ENCODE assay signal across 1 cellular context in the genomic region with DNA sequence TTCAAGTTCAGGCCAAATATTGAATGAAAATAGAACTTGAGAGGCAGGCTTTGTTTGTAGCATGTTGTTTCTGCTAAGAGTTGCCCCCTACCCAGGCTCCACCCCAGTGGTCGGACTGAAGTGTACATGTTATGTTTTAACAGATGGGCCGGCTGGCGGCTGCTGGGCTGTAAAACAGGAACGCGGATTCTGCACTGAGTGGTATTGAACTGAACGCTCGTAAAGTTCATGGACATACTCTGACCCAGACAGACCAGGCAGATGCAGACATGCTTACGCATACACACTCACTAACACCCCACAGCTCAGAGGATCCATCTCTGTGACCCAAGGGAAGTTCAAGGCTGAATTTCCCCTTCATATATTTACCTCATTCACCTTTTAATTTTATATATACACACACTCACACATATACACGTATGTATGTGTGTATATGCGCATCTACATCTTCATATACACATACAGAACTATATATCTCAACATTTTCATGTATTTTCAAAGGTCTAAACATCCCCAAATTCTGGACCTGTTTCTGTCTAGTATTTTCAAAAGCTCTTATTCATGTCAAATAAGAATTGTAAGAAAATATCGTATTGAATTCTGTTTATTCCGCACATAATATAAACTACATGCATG.
TF ChIP-seq lines count a peak whose summit lies in the region.

No MANE protein-coding gene starts in this region.

TF ChIP-seq in HepG2, 621 proteins besides CTCF, POLR2A, EP300 and RAD21 (continues in another document):
- TF ChIP-seq, protein P1, sequence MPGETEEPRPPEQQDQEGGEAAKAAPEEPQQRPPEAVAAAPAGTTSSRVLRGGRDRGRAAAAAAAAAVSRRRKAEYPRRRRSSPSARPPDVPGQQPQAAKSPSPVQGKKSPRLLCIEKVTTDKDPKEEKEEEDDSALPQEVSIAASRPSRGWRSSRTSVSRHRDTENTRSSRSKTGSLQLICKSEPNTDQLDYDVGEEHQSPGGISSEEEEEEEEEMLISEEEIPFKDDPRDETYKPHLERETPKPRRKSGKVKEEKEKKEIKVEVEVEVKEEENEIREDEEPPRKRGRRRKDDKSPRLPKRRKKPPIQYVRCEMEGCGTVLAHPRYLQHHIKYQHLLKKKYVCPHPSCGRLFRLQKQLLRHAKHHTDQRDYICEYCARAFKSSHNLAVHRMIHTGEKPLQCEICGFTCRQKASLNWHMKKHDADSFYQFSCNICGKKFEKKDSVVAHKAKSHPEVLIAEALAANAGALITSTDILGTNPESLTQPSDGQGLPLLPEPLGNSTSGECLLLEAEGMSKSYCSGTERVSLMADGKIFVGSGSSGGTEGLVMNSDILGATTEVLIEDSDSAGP (CRISPR knock-in tag; IDR thresholded peaks at IDR 0.05; ENCODE audit: borderline replicate concordance), result no peak
- TF ChIP-seq NR2F6 (IDR thresholded peaks at IDR 0.05) (no peak; the same call in 1 of the 2 replicates), NR2F6 (CRISPR knock-in tag; IDR thresholded peaks at IDR 0.05) (peak; percentile 66), ARNT (IDR thresholded peaks at IDR 0.05) (no peak), SP2 (CRISPR knock-in tag; IDR thresholded peaks at IDR 0.05) (no peak), FOSL1 (CRISPR knock-in tag; IDR thresholded peaks at IDR 0.05; ENCODE audit: borderline replicate concordance) (no peak), ZNF556 (CRISPR knock-in tag; IDR thresholded peaks at IDR 0.05; ENCODE audit: borderline replicate concordance) (no peak), HNF4A (CRISPR knock-in tag; IDR thresholded peaks at IDR 0.05) (peak; percentile 29; the same call in 1 of the 2 replicates), ZSCAN29 (CRISPR knock-in tag; conservative IDR thresholded peaks at IDR 0.05) (no peak), KAT8 (CRISPR knock-in tag; IDR thresholded peaks at IDR 0.05) (no peak), TEAD3 (CRISPR knock-in tag; optimal IDR thresholded peaks at IDR 0.05; ENCODE audit: borderline replicate concordance) (peak; percentile 65), SP4 (CRISPR knock-in tag; IDR thresholded peaks at IDR 0.05) (no peak), CREM (IDR thresholded peaks at IDR 0.05) (no peak), CREM (CRISPR knock-in tag; IDR thresholded peaks at IDR 0.05) (no peak), SKI (IDR thresholded peaks at IDR 0.05; ENCODE audit: partially characterized antibody) (peak; percentile 94), POLR2AphosphoS5 (IDR thresholded peaks at IDR 0.05; ENCODE audit: low read depth, low read length) (no peak), KMT2A (CRISPR knock-in tag; IDR thresholded peaks at IDR 0.05) (no peak), FOSL2 (CRISPR knock-in tag; IDR thresholded peaks at IDR 0.05) (0 out of 2 replicates have a peak, but pooled peaks have one; percentile 5), ZNF543 (CRISPR knock-in tag; IDR thresholded peaks at IDR 0.05) (no peak), ZFY (CRISPR knock-in tag; IDR thresholded peaks at IDR 0.05) (no peak), PAF1 (CRISPR knock-in tag; IDR thresholded peaks at IDR 0.05) (no peak), ZNF446 (CRISPR knock-in tag; IDR thresholded peaks at IDR 0.05) (no peak), RFX1 (IDR thresholded peaks at IDR 0.05) (no peak), ZNF570 (CRISPR knock-in tag; IDR thresholded peaks at IDR 0.05; ENCODE audit: borderline replicate concordance) (no peak), RARA (CRISPR knock-in tag; IDR thresholded peaks at IDR 0.05) (peak; percentile 95), MYNN (CRISPR knock-in tag; IDR thresholded peaks at IDR 0.05; ENCODE audit: low read depth) (no peak), DR1 (CRISPR knock-in tag; IDR thresholded peaks at IDR 0.05) (no peak), ZNF441 (CRISPR knock-in tag; IDR thresholded peaks at IDR 0.05; ENCODE audit: borderline replicate concordance) (peak; percentile 50; the same call in 1 of the 2 replicates), ZNF232 (CRISPR knock-in tag; IDR thresholded peaks at IDR 0.05; ENCODE audit: borderline replicate concordance) (no peak), ZNF501 (CRISPR knock-in tag; IDR thresholded peaks at IDR 0.05) (no peak), ATM (IDR thresholded peaks at IDR 0.05; ENCODE audit: borderline replicate concordance) (no peak)
- TF ChIP-seq, protein P2, sequence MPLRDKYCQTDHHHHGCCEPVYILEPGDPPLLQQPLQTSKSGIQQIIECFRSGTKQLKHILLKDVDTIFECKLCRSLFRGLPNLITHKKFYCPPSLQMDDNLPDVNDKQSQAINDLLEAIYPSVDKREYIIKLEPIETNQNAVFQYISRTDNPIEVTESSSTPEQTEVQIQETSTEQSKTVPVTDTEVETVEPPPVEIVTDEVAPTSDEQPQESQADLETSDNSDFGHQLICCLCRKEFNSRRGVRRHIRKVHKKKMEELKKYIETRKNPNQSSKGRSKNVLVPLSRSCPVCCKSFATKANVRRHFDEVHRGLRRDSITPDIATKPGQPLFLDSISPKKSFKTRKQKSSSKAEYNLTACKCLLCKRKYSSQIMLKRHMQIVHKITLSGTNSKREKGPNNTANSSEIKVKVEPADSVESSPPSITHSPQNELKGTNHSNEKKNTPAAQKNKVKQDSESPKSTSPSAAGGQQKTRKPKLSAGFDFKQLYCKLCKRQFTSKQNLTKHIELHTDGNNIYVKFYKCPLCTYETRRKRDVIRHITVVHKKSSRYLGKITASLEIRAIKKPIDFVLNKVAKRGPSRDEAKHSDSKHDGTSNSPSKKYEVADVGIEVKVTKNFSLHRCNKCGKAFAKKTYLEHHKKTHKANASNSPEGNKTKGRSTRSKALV (CRISPR knock-in tag; IDR thresholded peaks at IDR 0.05), result peak; percentile 80; the same call in 1 of the 2 replicates
- TF ChIP-seq, protein P3, sequence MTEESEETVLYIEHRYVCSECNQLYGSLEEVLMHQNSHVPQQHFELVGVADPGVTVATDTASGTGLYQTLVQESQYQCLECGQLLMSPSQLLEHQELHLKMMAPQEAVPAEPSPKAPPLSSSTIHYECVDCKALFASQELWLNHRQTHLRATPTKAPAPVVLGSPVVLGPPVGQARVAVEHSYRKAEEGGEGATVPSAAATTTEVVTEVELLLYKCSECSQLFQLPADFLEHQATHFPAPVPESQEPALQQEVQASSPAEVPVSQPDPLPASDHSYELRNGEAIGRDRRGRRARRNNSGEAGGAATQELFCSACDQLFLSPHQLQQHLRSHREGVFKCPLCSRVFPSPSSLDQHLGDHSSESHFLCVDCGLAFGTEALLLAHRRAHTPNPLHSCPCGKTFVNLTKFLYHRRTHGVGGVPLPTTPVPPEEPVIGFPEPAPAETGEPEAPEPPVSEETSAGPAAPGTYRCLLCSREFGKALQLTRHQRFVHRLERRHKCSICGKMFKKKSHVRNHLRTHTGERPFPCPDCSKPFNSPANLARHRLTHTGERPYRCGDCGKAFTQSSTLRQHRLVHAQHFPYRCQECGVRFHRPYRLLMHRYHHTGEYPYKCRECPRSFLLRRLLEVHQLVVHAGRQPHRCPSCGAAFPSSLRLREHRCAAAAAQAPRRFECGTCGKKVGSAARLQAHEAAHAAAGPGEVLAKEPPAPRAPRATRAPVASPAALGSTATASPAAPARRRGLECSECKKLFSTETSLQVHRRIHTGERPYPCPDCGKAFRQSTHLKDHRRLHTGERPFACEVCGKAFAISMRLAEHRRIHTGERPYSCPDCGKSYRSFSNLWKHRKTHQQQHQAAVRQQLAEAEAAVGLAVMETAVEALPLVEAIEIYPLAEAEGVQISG (CRISPR knock-in tag; IDR thresholded peaks at IDR 0.05), result 0 out of 2 replicates have a peak, but pooled peaks have one; percentile 21
- TF ChIP-seq, protein P4, sequence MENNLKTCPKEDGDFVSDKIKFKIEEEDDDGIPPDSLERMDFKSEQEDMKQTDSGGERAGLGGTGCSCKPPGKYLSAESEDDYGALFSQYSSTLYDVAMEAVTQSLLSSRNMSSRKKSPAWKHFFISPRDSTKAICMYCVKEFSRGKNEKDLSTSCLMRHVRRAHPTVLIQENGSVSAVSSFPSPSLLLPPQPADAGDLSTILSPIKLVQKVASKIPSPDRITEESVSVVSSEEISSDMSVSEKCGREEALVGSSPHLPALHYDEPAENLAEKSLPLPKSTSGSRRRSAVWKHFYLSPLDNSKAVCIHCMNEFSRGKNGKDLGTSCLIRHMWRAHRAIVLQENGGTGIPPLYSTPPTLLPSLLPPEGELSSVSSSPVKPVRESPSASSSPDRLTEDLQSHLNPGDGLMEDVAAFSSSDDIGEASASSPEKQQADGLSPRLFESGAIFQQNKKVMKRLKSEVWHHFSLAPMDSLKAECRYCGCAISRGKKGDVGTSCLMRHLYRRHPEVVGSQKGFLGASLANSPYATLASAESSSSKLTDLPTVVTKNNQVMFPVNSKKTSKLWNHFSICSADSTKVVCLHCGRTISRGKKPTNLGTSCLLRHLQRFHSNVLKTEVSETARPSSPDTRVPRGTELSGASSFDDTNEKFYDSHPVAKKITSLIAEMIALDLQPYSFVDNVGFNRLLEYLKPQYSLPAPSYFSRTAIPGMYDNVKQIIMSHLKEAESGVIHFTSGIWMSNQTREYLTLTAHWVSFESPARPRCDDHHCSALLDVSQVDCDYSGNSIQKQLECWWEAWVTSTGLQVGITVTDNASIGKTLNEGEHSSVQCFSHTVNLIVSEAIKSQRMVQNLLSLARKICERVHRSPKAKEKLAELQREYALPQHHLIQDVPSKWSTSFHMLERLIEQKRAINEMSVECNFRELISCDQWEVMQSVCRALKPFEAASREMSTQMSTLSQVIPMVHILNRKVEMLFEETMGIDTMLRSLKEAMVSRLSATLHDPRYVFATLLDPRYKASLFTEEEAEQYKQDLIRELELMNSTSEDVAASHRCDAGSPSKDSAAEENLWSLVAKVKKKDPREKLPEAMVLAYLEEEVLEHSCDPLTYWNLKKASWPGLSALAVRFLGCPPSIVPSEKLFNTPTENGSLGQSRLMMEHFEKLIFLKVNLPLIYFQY (CRISPR knock-in tag; IDR thresholded peaks at IDR 0.05; ENCODE audit: borderline replicate concordance), result peak; percentile 38; the same call in 1 of the 2 replicates
- TF ChIP-seq, protein P5, sequence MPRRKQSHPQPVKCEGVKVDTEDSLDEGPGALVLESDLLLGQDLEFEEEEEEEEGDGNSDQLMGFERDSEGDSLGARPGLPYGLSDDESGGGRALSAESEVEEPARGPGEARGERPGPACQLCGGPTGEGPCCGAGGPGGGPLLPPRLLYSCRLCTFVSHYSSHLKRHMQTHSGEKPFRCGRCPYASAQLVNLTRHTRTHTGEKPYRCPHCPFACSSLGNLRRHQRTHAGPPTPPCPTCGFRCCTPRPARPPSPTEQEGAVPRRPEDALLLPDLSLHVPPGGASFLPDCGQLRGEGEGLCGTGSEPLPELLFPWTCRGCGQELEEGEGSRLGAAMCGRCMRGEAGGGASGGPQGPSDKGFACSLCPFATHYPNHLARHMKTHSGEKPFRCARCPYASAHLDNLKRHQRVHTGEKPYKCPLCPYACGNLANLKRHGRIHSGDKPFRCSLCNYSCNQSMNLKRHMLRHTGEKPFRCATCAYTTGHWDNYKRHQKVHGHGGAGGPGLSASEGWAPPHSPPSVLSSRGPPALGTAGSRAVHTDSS (CRISPR knock-in tag; conservative IDR thresholded peaks at IDR 0.05), result no peak
- TF ChIP-seq, protein P6, sequence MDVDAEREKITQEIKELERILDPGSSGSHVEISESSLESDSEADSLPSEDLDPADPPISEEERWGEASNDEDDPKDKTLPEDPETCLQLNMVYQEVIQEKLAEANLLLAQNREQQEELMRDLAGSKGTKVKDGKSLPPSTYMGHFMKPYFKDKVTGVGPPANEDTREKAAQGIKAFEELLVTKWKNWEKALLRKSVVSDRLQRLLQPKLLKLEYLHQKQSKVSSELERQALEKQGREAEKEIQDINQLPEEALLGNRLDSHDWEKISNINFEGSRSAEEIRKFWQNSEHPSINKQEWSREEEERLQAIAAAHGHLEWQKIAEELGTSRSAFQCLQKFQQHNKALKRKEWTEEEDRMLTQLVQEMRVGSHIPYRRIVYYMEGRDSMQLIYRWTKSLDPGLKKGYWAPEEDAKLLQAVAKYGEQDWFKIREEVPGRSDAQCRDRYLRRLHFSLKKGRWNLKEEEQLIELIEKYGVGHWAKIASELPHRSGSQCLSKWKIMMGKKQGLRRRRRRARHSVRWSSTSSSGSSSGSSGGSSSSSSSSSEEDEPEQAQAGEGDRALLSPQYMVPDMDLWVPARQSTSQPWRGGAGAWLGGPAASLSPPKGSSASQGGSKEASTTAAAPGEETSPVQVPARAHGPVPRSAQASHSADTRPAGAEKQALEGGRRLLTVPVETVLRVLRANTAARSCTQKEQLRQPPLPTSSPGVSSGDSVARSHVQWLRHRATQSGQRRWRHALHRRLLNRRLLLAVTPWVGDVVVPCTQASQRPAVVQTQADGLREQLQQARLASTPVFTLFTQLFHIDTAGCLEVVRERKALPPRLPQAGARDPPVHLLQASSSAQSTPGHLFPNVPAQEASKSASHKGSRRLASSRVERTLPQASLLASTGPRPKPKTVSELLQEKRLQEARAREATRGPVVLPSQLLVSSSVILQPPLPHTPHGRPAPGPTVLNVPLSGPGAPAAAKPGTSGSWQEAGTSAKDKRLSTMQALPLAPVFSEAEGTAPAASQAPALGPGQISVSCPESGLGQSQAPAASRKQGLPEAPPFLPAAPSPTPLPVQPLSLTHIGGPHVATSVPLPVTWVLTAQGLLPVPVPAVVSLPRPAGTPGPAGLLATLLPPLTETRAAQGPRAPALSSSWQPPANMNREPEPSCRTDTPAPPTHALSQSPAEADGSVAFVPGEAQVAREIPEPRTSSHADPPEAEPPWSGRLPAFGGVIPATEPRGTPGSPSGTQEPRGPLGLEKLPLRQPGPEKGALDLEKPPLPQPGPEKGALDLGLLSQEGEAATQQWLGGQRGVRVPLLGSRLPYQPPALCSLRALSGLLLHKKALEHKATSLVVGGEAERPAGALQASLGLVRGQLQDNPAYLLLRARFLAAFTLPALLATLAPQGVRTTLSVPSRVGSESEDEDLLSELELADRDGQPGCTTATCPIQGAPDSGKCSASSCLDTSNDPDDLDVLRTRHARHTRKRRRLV (CRISPR knock-in tag; IDR thresholded peaks at IDR 0.05), result no peak
- TF ChIP-seq, protein P7, sequence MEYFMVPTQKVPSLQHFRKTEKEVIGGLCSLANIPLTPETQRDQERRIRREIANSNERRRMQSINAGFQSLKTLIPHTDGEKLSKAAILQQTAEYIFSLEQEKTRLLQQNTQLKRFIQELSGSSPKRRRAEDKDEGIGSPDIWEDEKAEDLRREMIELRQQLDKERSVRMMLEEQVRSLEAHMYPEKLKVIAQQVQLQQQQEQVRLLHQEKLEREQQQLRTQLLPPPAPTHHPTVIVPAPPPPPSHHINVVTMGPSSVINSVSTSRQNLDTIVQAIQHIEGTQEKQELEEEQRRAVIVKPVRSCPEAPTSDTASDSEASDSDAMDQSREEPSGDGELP (IDR thresholded peaks at IDR 0.05; ENCODE audit: borderline replicate concordance, low read depth), result 0 out of 2 replicates have a peak, but pooled peaks have one; percentile 24
- TF ChIP-seq, protein P8, sequence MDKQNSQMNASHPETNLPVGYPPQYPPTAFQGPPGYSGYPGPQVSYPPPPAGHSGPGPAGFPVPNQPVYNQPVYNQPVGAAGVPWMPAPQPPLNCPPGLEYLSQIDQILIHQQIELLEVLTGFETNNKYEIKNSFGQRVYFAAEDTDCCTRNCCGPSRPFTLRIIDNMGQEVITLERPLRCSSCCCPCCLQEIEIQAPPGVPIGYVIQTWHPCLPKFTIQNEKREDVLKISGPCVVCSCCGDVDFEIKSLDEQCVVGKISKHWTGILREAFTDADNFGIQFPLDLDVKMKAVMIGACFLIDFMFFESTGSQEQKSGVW (CRISPR knock-in tag; IDR thresholded peaks at IDR 0.05; ENCODE audit: borderline replicate concordance), result no peak
